In genomic region chr16:9869776-9870175, GRCh38 we compare ENCODE assay signal across 25 cellular contexts.
"Had no signal": no experiment of that assay in that cellular context is flagged by ENCODE, and none has a peak within 500 bp of the region (broad histone marks: within the 10 kb centered on the region; RNA-seq: fewer than 3 reads in every experiment).

No MANE protein-coding gene starts in this region.

- DNase-seq: kidney glomerular epithelial cell; left colon; left lung; lower lobe of right lung; mammary epithelial cell; mesenchymal stem cell; natural killer cell; nephron progenitor cell; occipital lobe; psoas muscle; right lobe of liver; stimulated activated CD4-positive, alpha-beta T cell treated with anti-CD3 and anti-CD28 coated beads, Interleukin-1b, Interleukin-23, amount 100 ng/mL, for 48 hours; stimulated activated CD4-positive, alpha-beta T cell treated with anti-CD3 and anti-CD28 coated beads, Interleukin-2, amount 100 ng/mL, for 48 hours; stimulated activated CD4-positive, alpha-beta T cell treated with anti-CD3 and anti-CD28 coated beads, Interleukin-4, amount 100 ng/mL, for 4 hours; stimulated activated CD8-positive, alpha-beta memory T cell treated with anti-CD3 and anti-CD28 coated beads, Interleukin-4, amount 100 ng/mL, for 48 hours; stimulated activated naive CD4-positive, alpha-beta T cell treated with Interleukin-2 at 50 U/mL for 16 hours; stimulated activated naive CD8-positive, alpha-beta T cell treated with anti-CD3 and anti-CD28 coated beads, Interleukin-15, amount 100 ng/mL, for 72 hours; uterus had no signal

- H3K4me3 ChIP-seq: hepatocyte, left lung, lower lobe of right lung, neural progenitor cell, psoas muscle, right lobe of liver, smooth muscle cell, tibial nerve, uterus had no signal

- H3K9me3 ChIP-seq: left lung, lower lobe of right lung, neutrophil, psoas muscle, right lobe of liver, uterus had no signal

- H3K36me3 ChIP-seq: left lung, lower lobe of right lung, neural progenitor cell, neutrophil, right lobe of liver, tibial nerve, uterus had no signal

- H3K27me3 ChIP-seq: hepatocyte, left lung, neural progenitor cell, neutrophil, right lobe of liver, tibial nerve, uterus had no signal

- H3K4me1 ChIP-seq: left lung, lower lobe of right lung, parathyroid adenoma, psoas muscle, right lobe of liver, tibial nerve, uterus had no signal

- ATAC-seq: left colon; left lung; lower lobe of right lung; natural killer cell; psoas muscle; right lobe of liver; stimulated activated memory B cell treated with anti-CD40 and anti-IgM and Interleukin-4, amounts not matched to agents 10 μg/mL and 1 μg/mL and 100 μg/mL, for 72 hours; stimulated activated naive CD8-positive, alpha-beta T cell treated with anti-CD3 and anti-CD28 coated beads, Interleukin-15, amount 100 ng/mL, for 72 hours had no signal

- H3K27ac ChIP-seq: hepatocyte, left lung, lower lobe of right lung, neural progenitor cell, neutrophil, parathyroid adenoma, psoas muscle, right lobe of liver, tibial nerve, uterus had no signal
